12 cellular contexts compared by ENCODE assay signal in genomic region chr2:17355608-17356329, GRCh38.
DNase-seq lines count a peak whose midpoint lies in the region; ATAC-seq and TF ChIP-seq lines count a peak whose summit lies in the region.
"Had no signal": no experiment of that assay in that cellular context is flagged by ENCODE, and none has a peak within 500 bp of the region (broad histone marks: within the 10 kb centered on the region; RNA-seq: fewer than 3 reads in every experiment).

No MANE protein-coding gene starts in this region.

- no peak for TF ChIP-seq CTCF in kidney epithelial cell (IDR thresholded peaks at IDR 0.05; ENCODE audit: insufficient read depth, low read length, poor library complexity, severe bottlenecking)

- no peaks in the 10 kb centered on the region for H3K27me3 ChIP-seq in kidney epithelial cell (ENCODE audit: control insufficient read depth, insufficient read depth, low read length)

- no peaks in the 10 kb centered on the region for H3K4me1 Mint-ChIP-seq in T-helper 2 cell treated with Interferon-gamma antibody and Interleukin-4, amounts not matched to agents 5 μg/mL and 100 μg/mL, for 36 hours (ENCODE audit: low read depth)
- H3K4me1 Mint-ChIP-seq: activated B cell treated with CpG ODN at 0.5 μM for 24 hours; activated naive CD4-positive, alpha-beta T cell treated with anti-CD3 and anti-CD28 coated beads, Interleukin-2, amount 50 U/mL, for 24 hours had no signal

- H3K36me3 ChIP-seq in kidney epithelial cell (ENCODE audit: control insufficient read depth, insufficient read depth, low read length): no peaks in the 10 kb centered on the region

- H3K27ac Mint-ChIP-seq in T-helper 2 cell treated with Interferon-gamma antibody and Interleukin-4, amounts not matched to agents 5 μg/mL and 100 μg/mL, for 36 hours: no peak overlapping the region
- H3K27ac Mint-ChIP-seq: activated B cell treated with CpG ODN at 0.5 μM for 24 hours; activated naive CD4-positive, alpha-beta T cell treated with anti-CD3 and anti-CD28 coated beads, Interleukin-2, amount 50 U/mL, for 24 hours; effector memory CD8-positive, alpha-beta T cell had no signal

- no peaks in the 10 kb centered on the region for H3K36me3 Mint-ChIP-seq in T-helper 2 cell treated with Interferon-gamma antibody and Interleukin-4, amounts not matched to agents 5 μg/mL and 100 μg/mL, for 36 hours (ENCODE audit: low read depth)
- H3K36me3 Mint-ChIP-seq: activated naive CD4-positive, alpha-beta T cell treated with anti-CD3 and anti-CD28 coated beads, Interleukin-2, amount 50 U/mL, for 24 hours had no signal

- H3K4me3 Mint-ChIP-seq in T-helper 2 cell treated with Interferon-gamma antibody and Interleukin-4, amounts not matched to agents 5 μg/mL and 100 μg/mL, for 36 hours: no peak overlapping the region
- H3K4me3 Mint-ChIP-seq: activated B cell treated with CpG ODN at 0.5 μM for 24 hours; activated naive CD4-positive, alpha-beta T cell treated with anti-CD3 and anti-CD28 coated beads, Interleukin-2, amount 50 U/mL, for 24 hours; effector memory CD8-positive, alpha-beta T cell had no signal

- ATAC-seq in GM18861 (IDR thresholded peaks at IDR 0.05; ENCODE audit: unreplicated experiment): peak; percentile 96
- ATAC-seq in GM21723 (IDR thresholded peaks at IDR 0.05; ENCODE audit: unreplicated experiment): peak; percentile 85
- peak; percentile 98 for ATAC-seq in HG03342 (IDR thresholded peaks at IDR 0.05; ENCODE audit: unreplicated experiment)
- ATAC-seq: effector memory CD8-positive, alpha-beta T cell had no signal

- no peak overlapping the region for H3K4me3 ChIP-seq in kidney epithelial cell (ENCODE audit: low read depth, low read length)

- no peaks in the 10 kb centered on the region for H3K27me3 Mint-ChIP-seq in T-helper 2 cell treated with Interferon-gamma antibody and Interleukin-4, amounts not matched to agents 5 μg/mL and 100 μg/mL, for 36 hours (ENCODE audit: low read depth)
- H3K27me3 Mint-ChIP-seq: activated naive CD4-positive, alpha-beta T cell treated with anti-CD3 and anti-CD28 coated beads, Interleukin-2, amount 50 U/mL, for 24 hours; effector memory CD8-positive, alpha-beta T cell had no signal

- H3K9me3 Mint-ChIP-seq in T-helper 2 cell treated with Interferon-gamma antibody and Interleukin-4, amounts not matched to agents 5 μg/mL and 100 μg/mL, for 36 hours: no peaks in the 10 kb centered on the region

- DNase-seq in kidney epithelial cell (ENCODE audit: low read depth) (peak; percentile 45), activated gamma-delta T cell treated with Interleukin-2 at 50 U/mL for 16 hours (no peak), NCI-H524 (lab: John Stamatoyannopoulos, UW) (no peak)
- DNase-seq in T-helper 2 cell treated with Interferon-gamma antibody and Interleukin-4, amounts not matched to agents 5 μg/mL and 100 μg/mL, for 36 hours (ENCODE audit: low spot score): no peak
- no peak for DNase-seq in activated CD4-positive, alpha-beta T cell treated with anti-CD3 and anti-CD28 coated beads, Interleukin-2, amount 50 U/mL, for 4 hours
- DNase-seq: activated B cell treated with CpG ODN at 0.5 μM for 24 hours; effector memory CD8-positive, alpha-beta T cell; NCI-H1048 had no signal
